In the genomic region with DNA sequence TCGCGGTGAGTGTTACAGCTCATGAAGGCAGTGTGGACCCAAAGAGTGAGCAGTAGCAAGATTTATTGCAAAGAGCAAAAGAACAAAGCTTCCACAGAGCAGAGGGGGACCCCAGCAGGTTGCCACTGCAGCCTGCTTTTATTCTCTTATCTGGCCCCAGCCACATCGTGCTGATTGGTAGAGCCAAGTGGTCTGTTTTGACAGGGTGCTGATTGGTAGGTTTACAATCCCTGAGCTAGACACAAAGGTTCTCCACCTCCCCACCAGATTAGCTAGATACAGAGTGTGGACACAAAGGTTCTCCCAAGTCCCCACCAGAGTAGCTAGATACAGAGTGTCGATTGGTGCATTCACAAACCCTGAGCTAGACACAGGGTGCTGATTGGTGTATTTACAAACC, we compare ENCODE assay signal across 6 cellular contexts.
DNase-seq lines count a peak whose midpoint lies in the region; ATAC-seq, FAIRE-seq and TF ChIP-seq lines count a peak whose summit lies in the region.
"Not testable (repeated sequence)": the region's sequence is repeated elsewhere in the genome, so short reads cannot be mapped to it uniquely, and the experiment has no call there.

No MANE protein-coding gene starts in this region.

- H3K4me1 ChIP-seq in H9 (ENCODE audit: insufficient read depth, low read length); K562 (replicated peaks in 1 of 2; ENCODE audit: control insufficient read depth in 2 of 2, insufficient read depth in 2 of 2, low read length in 2 of 2): not testable (repeated sequence)

- peak overlapping the region; percentile 65 for H3K4me3 ChIP-seq in K562

- not testable (repeated sequence) for TF ChIP-seq RAD21 in K562 (CRISPR knock-in tag; conservative IDR thresholded peaks at IDR 0.05 in 1 of 2, IDR thresholded peaks at IDR 0.05 in 1 of 2)

- not testable (repeated sequence) for H4K20me1 ChIP-seq in H9 (ENCODE audit: control insufficient read depth, insufficient read depth, insufficient read length); K562 (replicated peaks; ENCODE audit: control insufficient read depth, insufficient read depth, low read length)

- not testable (repeated sequence) for H2BK120ac ChIP-seq in H9 (ENCODE audit: low read depth, low read length, poor library complexity, severe bottlenecking)

- FAIRE-seq in K562 (lab: Jason Lieb, UNC): peak; percentile 82

- not testable (repeated sequence) for H2AK5ac ChIP-seq in H9 (ENCODE audit: insufficient read length, low read length)

- not testable (repeated sequence) for H2AFZ ChIP-seq in H9 (ENCODE audit: low read length)
- H2AFZ ChIP-seq in K562 (ENCODE audit: low read depth, low read length): peak overlapping the region; percentile 89

- not testable (repeated sequence) for H3K79me2 ChIP-seq in H9 (ENCODE audit: insufficient read depth, low read length)
- peaks cover 66% of the 10 kb centered on the region for H3K79me2 ChIP-seq in K562 (ENCODE audit: control insufficient read depth, insufficient read depth, low read length)

- H2BK12ac ChIP-seq in H9 (ENCODE audit: insufficient read length, low read depth, low read length): not testable (repeated sequence)

- no CpG with 5 or more reads among the region's 4 CpGs for WGBS in H9 (ENCODE audit: extremely low coverage, insufficient read length, low lambda C conversion rate)
- WGBS in K562 (ENCODE audit: insufficient coverage, low coverage, missing lambda C conversion rate): 0% methylated on average over 1 of the region's 4 CpGs

- H3K27ac Mint-ChIP-seq in H9: 0 out of 7 replicates have a peak overlapping the region, but pooled peaks of 2 of the 3 experiments have one; percentile 44 to 60
- H3K27ac Mint-ChIP-seq in nephron progenitor cell: peak overlapping the region; percentile 49
- not testable (repeated sequence) for H3K27ac Mint-ChIP-seq in progenitor cell of endocrine pancreas

- not testable (repeated sequence) for H3K4me2 ChIP-seq in H9 (ENCODE audit: insufficient read depth, insufficient read length, low read length)
- H3K4me2 ChIP-seq in K562 (ENCODE audit: insufficient read depth, low read length): peak overlapping the region; percentile 86

- H3K56ac ChIP-seq in H9 (ENCODE audit: insufficient read length, low read depth, low read length): not testable (repeated sequence)

- ATAC-seq in K562: peak; percentile 37

- BruUV-seq in K562 (replicated peaks; lab: Mats Ljungman, UMichigan): not testable (repeated sequence)

- peak; percentile 90 for TF ChIP-seq POLR2A in K562 (conservative IDR thresholded peaks at IDR 0.05)

- not testable (repeated sequence) for H2BK5ac ChIP-seq in H9 (ENCODE audit: insufficient read length, low read length)

- H3K23me2 ChIP-seq in H9 (ENCODE audit: insufficient read length, low read depth, low read length, poor library complexity, severe bottlenecking): not testable (repeated sequence)

- H3K27me3 ChIP-seq in H9 (ENCODE audit: insufficient read depth, low read length); K562 (ENCODE audit: control insufficient read depth in 2 of 2, insufficient read depth in 2 of 2, low read length in 2 of 2): not testable (repeated sequence)

- not testable (repeated sequence) for H3K23ac ChIP-seq in H9 (ENCODE audit: insufficient read length, low read depth, low read length)

- not testable (repeated sequence) for H4K5ac ChIP-seq in H9 (ENCODE audit: insufficient read length, low read depth, low read length)

- not testable (repeated sequence) for H3K9me3 ChIP-seq in H9 (ENCODE audit: control insufficient read depth, low read depth, low read length); K562 (replicated peaks; ENCODE audit: control insufficient read depth, insufficient read depth, low read depth, low read length)

- not testable (repeated sequence) for H3K4me3 Mint-ChIP-seq in H9, nephron progenitor cell
- H3K4me3 Mint-ChIP-seq in progenitor cell of endocrine pancreas (ENCODE audit: low read depth): peak overlapping the region; percentile 42

- intact Hi-C loops in K562 (cut with micrococcal nuclease): loop anchor here (5.0 kb wide), 1 partner anchor 1814 kb away; the partner anchor contains the start of gene PDCD10

- H3K18ac ChIP-seq in H9 (ENCODE audit: insufficient read length, low read depth, low read length): not testable (repeated sequence)

- H3K9me1 ChIP-seq in K562 (ENCODE audit: control insufficient read depth, insufficient read depth, low read length): not testable (repeated sequence)

- not testable (repeated sequence) for H3K36me3 Mint-ChIP-seq in H9 (ENCODE audit: insufficient read depth in 1 of 3, low read depth in 3 of 3); nephron progenitor cell (ENCODE audit: low read depth); progenitor cell of endocrine pancreas (ENCODE audit: insufficient read depth)

- H3K14ac ChIP-seq in H9 (ENCODE audit: insufficient read depth, low read length): not testable (repeated sequence)

- H3K36me3 ChIP-seq in K562 (ENCODE audit: control insufficient read depth, insufficient read depth, low read length): not testable (repeated sequence)

- not testable (repeated sequence) for H3T11ph ChIP-seq in H9 (ENCODE audit: low read length)

- not testable (repeated sequence) for H2BK15ac ChIP-seq in H9 (ENCODE audit: low read depth, low read length)

- POLR2A ChIA-PET in K562 (lab: Yijun Ruan, JAX): interaction anchor here (1.4 to 1.5 kb wide), 2 partner anchors 10 to 28 kb away, joined by 3 to 4 read pairs; no protein-coding TSS in a partner anchor

- not testable (repeated sequence) for H3K27ac ChIP-seq in H9 (ENCODE audit: insufficient read length, low read depth, low read length)
- H3K27ac ChIP-seq in K562 (ENCODE audit: extremely low read depth, low read depth, low read length): peak overlapping the region; percentile 83; the same call in 1 of the 3 replicates

- H3K9me3 Mint-ChIP-seq in H9 (peaks cover 0 to 15% of the 10 kb centered on the region in 2 experiments; a peak in 3 of 5 replicates), nephron progenitor cell (peaks cover 24% of the 10 kb centered on the region), progenitor cell of endocrine pancreas (ENCODE audit: low read depth) (peaks cover 14% of the 10 kb centered on the region)

- H3K79me1 ChIP-seq in H9 (ENCODE audit: insufficient read depth, low read depth, low read length, poor library complexity, severe bottlenecking): not testable (repeated sequence)

- H3K9ac ChIP-seq in H9 (ENCODE audit: extremely low read depth, insufficient read length, low read length): not testable (repeated sequence)
- H3K9ac ChIP-seq in K562 (ENCODE audit: insufficient read depth in 1 of 2, low read depth in 2 of 2, low read length in 2 of 2): peak overlapping the region; percentile 85 to 91; a peak in 2 of 4 replicates

- in situ Hi-C loops in K562 (cut with MboI): not testable (repeated sequence)

- not testable (repeated sequence) for H4K8ac ChIP-seq in H9 (replicated peaks; ENCODE audit: insufficient read length, low read depth, low read length)

- not testable (repeated sequence) for H3K4ac ChIP-seq in H9 (ENCODE audit: low read depth, low read length)

- H4K91ac ChIP-seq in H9 (ENCODE audit: insufficient read length, low read depth, low read length): not testable (repeated sequence)

- DNase-seq in ELF-1 (ENCODE audit: low read depth, low spot score): peak; percentile 78
- not testable (repeated sequence) for DNase-seq in H9; nephron progenitor cell; progenitor cell of endocrine pancreas (ENCODE audit: low spot score, unreplicated experiment)
- DNase-seq in NCI-H510A (lab: John Stamatoyannopoulos, UW): peak; percentile 55
- DNase-seq in K562 (ENCODE audit: extremely low read depth in 1 of 4, low spot score in 3 of 4): peak in 1 of 4 experiments; percentile 82

- not testable (repeated sequence) for TF ChIP-seq EP300 in K562 (IDR thresholded peaks at IDR 0.05; ENCODE audit: low read length)

- not testable (repeated sequence) for H2BK20ac ChIP-seq in H9 (ENCODE audit: low read depth, low read length, poor library complexity, severe bottlenecking)

- CTCF ChIA-PET in K562 (lab: Yijun Ruan, JAX; ENCODE audit: low intra/inter-chr PET ratio): not testable (repeated sequence)

- H3K27me3 Mint-ChIP-seq in H9 (ENCODE audit: low read depth); nephron progenitor cell (ENCODE audit: low read depth, poor library complexity); progenitor cell of endocrine pancreas: not testable (repeated sequence)

- not testable (repeated sequence) for TF ChIP-seq CTCF in H9 (conservative IDR thresholded peaks at IDR 0.05); K562 (IDR thresholded peaks at IDR 0.05 in 2 of 3, conservative IDR thresholded peaks at IDR 0.05 in 1 of 3; ENCODE audit: insufficient read depth in 2 of 3, low read depth in 1 of 3, low read length in 3 of 3); nephron progenitor cell (IDR thresholded peaks at IDR 0.05); progenitor cell of endocrine pancreas (IDR thresholded peaks at IDR 0.05; ENCODE audit: unreplicated experiment)

- not testable (repeated sequence) for H3K4me1 Mint-ChIP-seq in H9; progenitor cell of endocrine pancreas (ENCODE audit: low read depth)
- H3K4me1 Mint-ChIP-seq in nephron progenitor cell: peaks cover 21% of the 10 kb centered on the region

TF ChIP-seq in K562, 482 proteins besides CTCF, POLR2A, EP300 and RAD21 (continues in another document):
- peak; percentile 56 for TF ChIP-seq RBM25 (IDR thresholded peaks at IDR 0.05; ENCODE audit: low read depth, low read length, severe bottlenecking)
- peak; percentile 87 for TF ChIP-seq KDM5B (IDR thresholded peaks at IDR 0.05; ENCODE audit: insufficient replicate concordance, low read depth, low read length)
- TF ChIP-seq POLR2H (tag; IDR thresholded peaks at IDR 0.05; ENCODE audit: low read depth): peak; percentile 83
